ENCODE assay signal across 13 cellular contexts in the genomic region with DNA sequence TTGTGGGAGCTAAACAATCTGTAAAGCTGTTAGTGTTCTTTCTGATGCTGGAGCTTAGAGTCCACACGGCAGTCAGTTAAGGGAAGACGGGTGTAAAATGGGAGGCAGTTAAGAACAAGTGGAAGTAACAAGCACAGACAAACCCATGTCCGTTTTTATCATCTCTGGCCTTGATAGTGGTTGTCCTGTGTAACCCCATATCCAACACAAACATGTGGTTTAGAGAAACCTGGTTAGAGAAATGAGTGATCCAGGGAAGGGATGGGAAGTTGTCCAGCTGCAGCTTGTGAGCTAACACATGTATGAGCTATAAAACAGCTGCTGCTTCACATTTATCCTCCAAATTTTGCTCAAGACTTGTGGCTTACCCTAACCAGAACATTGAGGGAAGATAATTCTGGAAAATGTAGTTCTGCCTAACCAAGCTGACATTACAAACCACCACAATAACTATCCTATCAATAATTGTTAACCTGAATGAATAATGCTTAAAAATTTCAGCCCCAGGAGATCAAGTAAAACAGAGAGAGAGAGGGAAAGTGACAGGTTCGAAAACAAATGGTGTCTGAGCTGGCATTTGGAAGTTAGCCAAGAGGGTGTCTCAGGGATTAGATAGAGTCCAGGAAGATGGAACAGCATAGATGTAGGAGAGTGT. TPM values are rescaled to one million over a fixed set of nuclear protein-coding genes. Genes with fewer than 3 reads are reported as not detected.
DNase-seq lines count a peak whose midpoint lies in the region; FAIRE-seq and TF ChIP-seq lines count a peak whose summit lies in the region.
"Had no signal": no experiment of that assay in that cellular context is flagged by ENCODE, and none has a peak within 500 bp of the region (broad histone marks: within the 10 kb centered on the region; RNA-seq: fewer than 3 reads in every experiment).

No MANE protein-coding gene starts in this region.

- H2AFZ ChIP-seq in astrocyte (ENCODE audit: low read depth, low read length), result no peak overlapping the region

- 53 to 68% (median 67%) methylated on average over 4 of the region's 4 CpGs for WGBS in small intestine, 3 donors

- peaks cover 53 to 58% of the 10 kb centered on the region in 2 donors for H3K36me3 Mint-ChIP-seq in CD4-positive, alpha-beta memory T cell
- H3K36me3 Mint-ChIP-seq in IgD-negative memory B cell (peaks cover 9% of the 10 kb centered on the region), astrocyte (ENCODE audit: low read depth, unreplicated experiment) (peaks cover 3% of the 10 kb centered on the region)

- FAIRE-seq in astrocyte (lab: Jason Lieb, UNC) (no peak), D721Med (lab: Jason Lieb, UNC) (no peak), small intestine (lab: Jason Lieb, UNC) (no peak)
- FAIRE-seq: TTC549 had no signal

- H4K20me1 ChIP-seq in astrocyte (ENCODE audit: insufficient read depth, low read length), result peaks cover 15% of the 10 kb centered on the region

- POLR2A ChIA-PET in CD4-positive, alpha-beta memory T cell (lab: Charles Lee; ENCODE audit: partially characterized antibody), result interaction anchor here (0.7 to 3.2 kb wide), 3 partner anchors 13 to 51 kb away, joined by 3 to 16 read pairs (median 3); no protein-coding TSS in a partner anchor

- H3K36me3 ChIP-seq in CD4-positive, alpha-beta memory T cell (ENCODE audit: insufficient read depth, low read length), result peaks cover 25% of the 10 kb centered on the region
- H3K36me3 ChIP-seq in astrocyte (ENCODE audit: insufficient read depth, low read length), result peaks cover 25% of the 10 kb centered on the region
- H3K36me3 ChIP-seq in small intestine (ENCODE audit: control insufficient read depth in 2 of 2, insufficient read depth in 2 of 2, low read length in 2 of 2), result peaks cover 7 to 19% of the 10 kb centered on the region in 2 donors

- H3K4me1 ChIP-seq in CD4-positive, alpha-beta memory T cell (ENCODE audit: insufficient read depth, low read length), result peaks cover 3% of the 10 kb centered on the region
- peaks cover 9% of the 10 kb centered on the region for H3K4me1 ChIP-seq in astrocyte (ENCODE audit: insufficient read depth, low read length)
- H3K4me1 ChIP-seq in small intestine (ENCODE audit: control insufficient read depth in 2 of 2, insufficient read depth in 1 of 2, low read depth in 1 of 2, low read length in 1 of 2), result no peaks in the 10 kb centered on the region

- H3K27me3 Mint-ChIP-seq in CD4-positive, alpha-beta memory T cell, result no peaks in the 10 kb centered on the region
- H3K27me3 Mint-ChIP-seq in IgD-negative memory B cell, result no peaks in the 10 kb centered on the region
- H3K27me3 Mint-ChIP-seq in astrocyte (ENCODE audit: low read depth, unreplicated experiment), result no peaks in the 10 kb centered on the region

- TF ChIP-seq CTCF in astrocyte (IDR thresholded peaks at IDR 0.05; ENCODE audit: insufficient read depth, low read depth, low read length) (no peak), D721Med (IDR thresholded peaks at IDR 0.05; ENCODE audit: insufficient read depth, missing control alignments) (no peak)

- H3K27ac Mint-ChIP-seq in CD4-positive, alpha-beta memory T cell, result peak overlapping the region in 4 of 7 donors; percentile 22 to 68 (median 36)
- peak overlapping the region in 2 of 3 donors; percentile 8 to 13 for H3K27ac Mint-ChIP-seq in IgD-negative memory B cell
- no peak overlapping the region for H3K27ac Mint-ChIP-seq in astrocyte (ENCODE audit: unreplicated experiment)

- DNase-seq in CD4-positive, alpha-beta memory T cell, result no peak
- DNase-seq in astrocyte (ENCODE audit: low read depth) (peak; percentile 79), myocyte (ENCODE audit: low read depth) (peak; percentile 93), D721Med (ENCODE audit: insufficient read length, low spot score) (no peak), NCI-H1436 (lab: John Stamatoyannopoulos, UW) (no peak), head of caudate nucleus (no peak), small intestine (no peak)
- DNase-seq: activated effector memory CD4-positive, alpha-beta T cell treated with Interleukin-2 at 50 U/mL for 16 hours; DMS79; immature natural killer cell; Kasumi-1 had no signal

- CTCF ChIA-PET in CD4-positive, alpha-beta memory T cell (lab: Charles Lee; ENCODE audit: partially characterized antibody), result interaction anchor here (0.7 to 2.0 kb wide), 6 partner anchors 10 to 248 kb away, joined by 3 to 5 read pairs (median 4); no protein-coding TSS in a partner anchor

- H3K9me3 Mint-ChIP-seq in CD4-positive, alpha-beta memory T cell, result no peaks in the 10 kb centered on the region
- H3K9me3 Mint-ChIP-seq in IgD-negative memory B cell, result no peaks in the 10 kb centered on the region
- no peaks in the 10 kb centered on the region for H3K9me3 Mint-ChIP-seq in astrocyte (ENCODE audit: unreplicated experiment)
- H3K9me3 Mint-ChIP-seq: immature natural killer cell had no signal

- H3K4me2 ChIP-seq in astrocyte (ENCODE audit: low read length), result peak overlapping the region; percentile 3

- H3K4me3 Mint-ChIP-seq in CD4-positive, alpha-beta memory T cell, result no peak overlapping the region
- H3K4me3 Mint-ChIP-seq in IgD-negative memory B cell (no peak overlapping the region), astrocyte (ENCODE audit: unreplicated experiment) (no peak overlapping the region)
- H3K4me3 Mint-ChIP-seq: immature natural killer cell had no signal

- H3K4me3 ChIP-seq in CD4-positive, alpha-beta memory T cell (ENCODE audit: low read length in 2 of 2), result no peak overlapping the region
- no peak overlapping the region for H3K4me3 ChIP-seq in astrocyte (ENCODE audit: insufficient read depth, low read depth, low read length)
- H3K4me3 ChIP-seq in small intestine (ENCODE audit: low read depth in 1 of 2, low read length in 2 of 2), result no peak overlapping the region

- intact Hi-C loops in CD4-positive, alpha-beta memory T cell (cut with micrococcal nuclease), result no loop called here
- intact Hi-C loops in head of caudate nucleus (cut with DNase I), result no loop called here

- no peaks in the 10 kb centered on the region for H3K9me3 ChIP-seq in CD4-positive, alpha-beta memory T cell (ENCODE audit: control insufficient read depth in 1 of 2, low read length in 2 of 2)
- H3K9me3 ChIP-seq in astrocyte (ENCODE audit: insufficient read depth, low read depth, low read length), result no peaks in the 10 kb centered on the region
- H3K9me3 ChIP-seq in small intestine (ENCODE audit: control insufficient read depth, low read depth), result no peaks in the 10 kb centered on the region

- H3K9ac ChIP-seq in astrocyte (ENCODE audit: low read length), result no peak overlapping the region

- no peaks in the 10 kb centered on the region for H3K27me3 ChIP-seq in CD4-positive, alpha-beta memory T cell (ENCODE audit: insufficient read depth, low read length)
- H3K27me3 ChIP-seq in astrocyte (ENCODE audit: insufficient read depth, low read length) (no peaks in the 10 kb centered on the region), small intestine (ENCODE audit: control insufficient read depth in 2 of 2, insufficient read depth in 2 of 2, low read length in 2 of 2) (no peaks in the 10 kb centered on the region)

- no peak overlapping the region for H3K27ac ChIP-seq in CD4-positive, alpha-beta memory T cell (ENCODE audit: low read depth, low read length)
- no peak overlapping the region for H3K27ac ChIP-seq in astrocyte (ENCODE audit: low read depth, low read length)
- H3K27ac ChIP-seq in small intestine (ENCODE audit: low read depth in 1 of 2, low read length in 1 of 2), result no peak overlapping the region

- no peaks in the 10 kb centered on the region for H3K79me2 ChIP-seq in astrocyte (ENCODE audit: insufficient read depth, low read length)

- peaks cover 8 to 26% (median 19%) of the 10 kb centered on the region in 4 donors for H3K4me1 Mint-ChIP-seq in CD4-positive, alpha-beta memory T cell
- peaks cover 2 to 18% (median 3%) of the 10 kb centered on the region in 3 donors for H3K4me1 Mint-ChIP-seq in IgD-negative memory B cell
- H3K4me1 Mint-ChIP-seq in astrocyte (ENCODE audit: low read depth, unreplicated experiment), result no peaks in the 10 kb centered on the region

RNA-seq across cellular contexts. Expression of gene C1orf162, which starts 10.6 kb away (rescaled TPM):
- 10 to 100 TPM; 74.9 to 75.9 TPM for total RNA-seq in CD4-positive, alpha-beta memory T cell
- 100 to 1,000 TPM; 139 to 274 TPM for polyA plus RNA-seq in CD4-positive, alpha-beta memory T cell
- 120 TPM for polyA plus RNA-seq in IgD-negative memory B cell
- total RNA-seq in astrocyte, result 0.75 TPM in 1 of 2 replicates, not detected in the other
- total RNA-seq in myocyte, result 0.36 and 0.45 TPM in 2 replicates
- 0.33 TPM for polyA plus RNA-seq in myocyte (2012)
- polyA plus RNA-seq in small intestine, result 10 to 100 TPM; 10.3 to 27.2 (median 14.1) TPM

RNA-seq across cellular contexts. Expression of gene ATP5PB, which starts 13.9 kb away (rescaled TPM):
- total RNA-seq in CD4-positive, alpha-beta memory T cell, result 100 to 1,000 TPM; 103 to 112 TPM
- polyA plus RNA-seq in CD4-positive, alpha-beta memory T cell, result 100 to 1,000 TPM; 487 to 655 TPM
- polyA plus RNA-seq in IgD-negative memory B cell (390 TPM), small intestine (100 to 1,000 TPM; 502 to 589 (median 515) TPM)
- total RNA-seq in astrocyte (196 and 214 TPM in 2 replicates), myocyte (241 and 345 TPM in 2 replicates)
- polyA plus RNA-seq in myocyte (2012), result 211 TPM

RNA-seq across cellular contexts. Expression of gene WDR77, which starts 14.1 kb away (rescaled TPM):
- total RNA-seq in CD4-positive, alpha-beta memory T cell, result 10 to 100 TPM; 26.3 to 30.3 TPM
- 10 to 100 TPM; 38.5 to 52.6 TPM for polyA plus RNA-seq in CD4-positive, alpha-beta memory T cell
- polyA plus RNA-seq in IgD-negative memory B cell (48.1 TPM), small intestine (10 to 100 TPM; 11.0 to 29.3 (median 14.1) TPM)
- total RNA-seq in astrocyte (39.3 and 49.1 TPM in 2 replicates), myocyte (82.1 and 95.7 TPM in 2 replicates)
- 53.3 TPM for polyA plus RNA-seq in myocyte (2012)

RNA-seq across cellular contexts. Expression of gene OVGP1, which starts 35.6 kb away (rescaled TPM):
- 1 to 10 TPM; 4.5 to 4.9 TPM for total RNA-seq in CD4-positive, alpha-beta memory T cell
- under 1 TPM in 1 of 2 donors, not detected in 1; 0.61 TPM for polyA plus RNA-seq in CD4-positive, alpha-beta memory T cell
- polyA plus RNA-seq in IgD-negative memory B cell, result 1.5 TPM
- total RNA-seq in astrocyte, result 1.2 and 2.3 TPM in 2 replicates
- total RNA-seq in myocyte, result 0.08 and 0.94 TPM in 2 replicates
- 1.1 TPM for polyA plus RNA-seq in myocyte (2012)
- polyA plus RNA-seq in small intestine, result 1 to 10 TPM; 1.6 to 2.7 (median 2.2) TPM
- polyA plus RNA-seq: immature natural killer cell had no signal

RNA-seq across cellular contexts. Expression of gene ADORA3, which starts 40.3 kb away (rescaled TPM):
- under 1 TPM; 0.41 to 0.42 TPM for total RNA-seq in CD4-positive, alpha-beta memory T cell
- polyA plus RNA-seq in CD4-positive, alpha-beta memory T cell, result under 1 TPM in 1 of 2 donors, not detected in 1; 0.46 TPM
- polyA plus RNA-seq in IgD-negative memory B cell (0.44 TPM), small intestine (1 to 10 TPM; 2.5 to 4.6 (median 4.4) TPM)
- total RNA-seq in astrocyte (not detected in 2 replicates), myocyte (not detected in 2 replicates)
- not detected for polyA plus RNA-seq in myocyte (2012)

Comparison
In these comparisons a context has a peak if more than half of its experiments do, and no peak if none do; other contexts are left out.
1. DNase-seq: peak in astrocyte (single experiment) and myocyte (single experiment); none in CD4-positive, alpha-beta memory T cell (0 of 5), D721Med (single experiment), NCI-H1436 (single experiment), head of caudate nucleus (0 of 42) and small intestine (single experiment).
2. RNA of gene C1orf162, which starts 10.6 kb away (total RNA-seq): 74.9 to 75.9 TPM in CD4-positive, alpha-beta memory T cell; 0.75 TPM in astrocyte and 0.36 to 0.45 TPM in myocyte; every median in the first group is over 10 times any median in the second.